1 cellular context compared by ENCODE assay signal in genomic region chr17:44436336-44436735, GRCh38.
TF ChIP-seq lines count a peak whose summit lies in the region.

No MANE protein-coding gene starts in this region.

TF ChIP-seq in IMR-90, 13 proteins besides CTCF, POLR2A, EP300 and RAD21 (continued from another document):
- TF ChIP-seq, protein P1, sequence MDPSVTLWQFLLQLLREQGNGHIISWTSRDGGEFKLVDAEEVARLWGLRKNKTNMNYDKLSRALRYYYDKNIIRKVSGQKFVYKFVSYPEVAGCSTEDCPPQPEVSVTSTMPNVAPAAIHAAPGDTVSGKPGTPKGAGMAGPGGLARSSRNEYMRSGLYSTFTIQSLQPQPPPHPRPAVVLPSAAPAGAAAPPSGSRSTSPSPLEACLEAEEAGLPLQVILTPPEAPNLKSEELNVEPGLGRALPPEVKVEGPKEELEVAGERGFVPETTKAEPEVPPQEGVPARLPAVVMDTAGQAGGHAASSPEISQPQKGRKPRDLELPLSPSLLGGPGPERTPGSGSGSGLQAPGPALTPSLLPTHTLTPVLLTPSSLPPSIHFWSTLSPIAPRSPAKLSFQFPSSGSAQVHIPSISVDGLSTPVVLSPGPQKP (IDR thresholded peaks at IDR 0.05; ENCODE audit: borderline replicate concordance, low read depth, low read length), result no peak
- TF ChIP-seq NFE2L2 (IDR thresholded peaks at IDR 0.05; ENCODE audit: low read depth, low read length), result no peak
